In the genomic region with DNA sequence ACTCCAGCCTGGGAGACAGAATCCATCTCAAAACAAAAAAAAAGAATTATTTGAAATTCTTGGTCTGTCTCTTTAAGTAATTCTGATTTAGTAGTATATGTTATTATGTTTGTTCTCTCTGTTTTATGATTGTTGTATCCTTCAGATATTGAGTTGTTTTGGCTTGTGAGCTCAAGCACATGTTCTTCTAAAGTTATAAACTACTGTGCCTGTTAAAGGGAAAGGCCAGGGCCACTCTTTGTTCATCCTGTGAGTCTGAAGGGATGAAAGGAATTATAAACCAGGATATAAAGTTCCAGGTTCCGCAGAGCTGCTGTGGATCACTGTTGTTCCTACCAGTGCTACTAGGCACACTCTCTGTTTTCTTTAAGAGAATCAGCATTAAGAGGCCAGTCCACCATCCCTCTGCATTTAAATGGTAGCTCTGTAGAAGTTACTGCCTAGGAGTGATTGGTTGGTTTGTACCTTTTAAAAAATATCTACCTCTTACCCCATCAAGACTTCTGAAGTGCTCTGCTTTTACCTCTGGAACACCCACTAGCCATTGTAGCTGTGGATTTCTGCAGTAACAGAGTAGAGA, we compare ENCODE assay signal across 16 cellular contexts.
"Had no signal": no experiment of that assay in that cellular context is flagged by ENCODE, and none has a peak within 500 bp of the region (broad histone marks: within the 10 kb centered on the region; RNA-seq: fewer than 3 reads in every experiment).

No MANE protein-coding gene starts in this region.

- H3K27ac Mint-ChIP-seq: endodermal cell; naive thymus-derived CD8-positive, alpha-beta T cell; type B pancreatic cell had no signal

- H3K4me1 Mint-ChIP-seq: neural crest cell had no signal

- H3K36me3 ChIP-seq: ovary, right atrium auricular region had no signal

- H3K4me1 ChIP-seq: right atrium auricular region had no signal

- H3K9me3 ChIP-seq: ovary, right atrium auricular region, sigmoid colon had no signal

- FAIRE-seq: endothelial cell of umbilical vein, urothelium cell line had no signal

- ATAC-seq: foreskin keratinocyte; naive thymus-derived CD8-positive, alpha-beta T cell had no signal

- DNase-seq: effector CD4-positive, alpha-beta T cell; endodermal cell; erythroblast; foreskin keratinocyte; naive thymus-derived CD8-positive, alpha-beta T cell; nucleus accumbens; ovary; sigmoid colon; stimulated activated naive CD4-positive, alpha-beta T cell treated with Interleukin-2 at 50 U/mL for 16 hours had no signal

- H3K4me3 ChIP-seq: coronary artery, ovary, right atrium auricular region, sigmoid colon, skin epidermis had no signal

- H3K27me3 Mint-ChIP-seq: naive thymus-derived CD8-positive, alpha-beta T cell; type B pancreatic cell had no signal

- H3K9me3 Mint-ChIP-seq: endodermal cell; naive thymus-derived CD8-positive, alpha-beta T cell; neural crest cell; type B pancreatic cell had no signal

- H3K27me3 ChIP-seq: foreskin keratinocyte, right atrium auricular region, sigmoid colon had no signal

- H3K27ac ChIP-seq: coronary artery, foreskin keratinocyte, ovary, right atrium auricular region, sigmoid colon, skin epidermis had no signal

- H3K4me3 Mint-ChIP-seq: endodermal cell; naive thymus-derived CD8-positive, alpha-beta T cell; neural crest cell; type B pancreatic cell had no signal
